15 cellular contexts compared by ENCODE assay signal in the genomic region with DNA sequence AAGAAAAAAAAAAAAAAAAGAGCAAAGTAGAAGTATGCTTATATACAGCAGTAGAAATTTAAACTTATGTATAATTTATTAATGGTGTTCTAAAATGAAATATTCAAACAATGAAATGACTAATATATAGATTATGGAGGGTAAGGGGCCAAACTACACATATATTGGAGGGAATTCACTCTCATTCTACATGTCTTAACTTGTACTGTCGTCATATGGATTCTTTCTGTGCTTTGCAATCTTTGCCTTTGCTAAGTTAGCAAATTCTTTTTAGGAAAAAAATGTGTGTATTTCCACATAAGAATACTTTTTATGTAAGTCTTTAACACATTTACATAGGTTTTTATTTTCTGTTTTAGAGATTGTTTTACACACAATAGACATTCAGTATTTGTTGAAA.
DNase-seq lines count a peak whose midpoint lies in the region; ATAC-seq and TF ChIP-seq lines count a peak whose summit lies in the region.
"Had no signal": no experiment of that assay in that cellular context is flagged by ENCODE, and none has a peak within 500 bp of the region (broad histone marks: within the 10 kb centered on the region; RNA-seq: fewer than 3 reads in every experiment).

No MANE protein-coding gene starts in this region.

- H3K4me3 ChIP-seq in AG10803 (ENCODE audit: low read length) (no peak overlapping the region), SK-N-MC (peak overlapping the region; percentile 13; the same call in 1 of the 2 replicates), epithelial cell of esophagus (ENCODE audit: low read length) (no peak overlapping the region), smooth muscle cell (no peak overlapping the region), A673 (ENCODE audit: low read depth, low read length, poor library complexity, severe bottlenecking) (no peak overlapping the region), right atrium auricular region (no peak overlapping the region)
- H3K4me3 ChIP-seq: Peyer's patch had no signal

- H3K9me3 ChIP-seq in SK-N-MC (ENCODE audit: low read depth, low read length) (no peaks in the 10 kb centered on the region), smooth muscle cell (replicated peaks; ENCODE audit: low read depth) (no peaks in the 10 kb centered on the region), A673 (ENCODE audit: low read depth, low read length, poor library complexity, severe bottlenecking) (no peaks in the 10 kb centered on the region), right atrium auricular region (no peaks in the 10 kb centered on the region)
- H3K9me3 ChIP-seq: Peyer's patch had no signal

- no peaks in the 10 kb centered on the region for H3K79me2 ChIP-seq in smooth muscle cell (ENCODE audit: low read depth)

- H3K27ac ChIP-seq in SK-N-MC (peak overlapping the region; percentile 9; the same call in 1 of the 2 replicates), smooth muscle cell (ENCODE audit: low read depth) (peak overlapping the region; percentile 87), A673 (ENCODE audit: low read depth, low read length, poor library complexity, severe bottlenecking) (no peak overlapping the region), right atrium auricular region (no peak overlapping the region)
- H3K27ac ChIP-seq: Peyer's patch had no signal

- WGBS in smooth muscle cell (ENCODE audit: low lambda C conversion rate): 30% methylated on average over 1 of the region's 1 CpG

- H2AFZ ChIP-seq in smooth muscle cell (ENCODE audit: low read depth): peak overlapping the region; percentile 86

- peak overlapping the region; percentile 50 for H3K4me2 ChIP-seq in smooth muscle cell

- H3K36me3 ChIP-seq in SK-N-MC (ENCODE audit: insufficient read depth, low read length) (no peaks in the 10 kb centered on the region), smooth muscle cell (ENCODE audit: low read depth) (no peaks in the 10 kb centered on the region), A673 (ENCODE audit: insufficient read depth, low read length, poor library complexity, severe bottlenecking) (no peaks in the 10 kb centered on the region), right atrium auricular region (no peaks in the 10 kb centered on the region)
- H3K36me3 ChIP-seq: Peyer's patch had no signal

- no peaks in the 10 kb centered on the region for H4K20me1 ChIP-seq in smooth muscle cell (ENCODE audit: low read depth)

- DNase-seq in AG10803 (ENCODE audit: low read depth) (peak; percentile 5), SK-N-MC (ENCODE audit: low read depth, low spot score) (no peak), epithelial cell of esophagus (ENCODE audit: low read depth) (peak; percentile 81), smooth muscle cell (lab: John Stamatoyannopoulos, UW; ENCODE audit: unreplicated experiment) (no peak), A673 (ENCODE audit: low spot score) (no peak), right atrium auricular region (ENCODE audit: low spot score) (no peak), NOMO-1 treated with DMSO at 0.1 percent for 48 hours (lab: John Stamatoyannopoulos, UW; ENCODE audit: unreplicated experiment) (no peak)
- DNase-seq: CD4-positive, alpha-beta T cell; DMS79; KG1; NCI-H1092 treated with DMSO at 0.1 percent for 48 hours; NCI-H1694; Peyer's patch; SHP77 treated with DMSO at 0.1 percent for 48 hours had no signal

- intact Hi-C loops in A673 (cut with micrococcal nuclease; ENCODE audit: unreplicated experiment): no loop called here

- CTCF ChIA-PET in A673 (lab: Charles Lee): interaction anchor here (0.8 kb wide), 1 partner anchor 28 kb away, joined by 3 read pairs; no protein-coding TSS in a partner anchor

- no peak for ATAC-seq in HG02798 (IDR thresholded peaks at IDR 0.05; ENCODE audit: poor library complexity, unreplicated experiment)

- POLR2A ChIA-PET in A673 (lab: Charles Lee; ENCODE audit: low non-redundant PET): no interaction called here

- no peak for TF ChIP-seq CTCF in AG10803 (conservative IDR thresholded peaks at IDR 0.05; ENCODE audit: low read length)
- no peak for TF ChIP-seq CTCF in epithelial cell of esophagus (IDR thresholded peaks at IDR 0.05; ENCODE audit: insufficient read depth, low read depth, low read length, missing control alignments)
- no peak for TF ChIP-seq CTCF in smooth muscle cell (IDR thresholded peaks at IDR 0.05; ENCODE audit: borderline replicate concordance, insufficient read depth, poor library complexity, severe bottlenecking)
- no peak for TF ChIP-seq CTCF in A673 (conservative IDR thresholded peaks at IDR 0.05; ENCODE audit: low read depth, low read length)
- TF ChIP-seq CTCF in right atrium auricular region (IDR thresholded peaks at IDR 0.05): no peak

- H3F3A ChIP-seq in smooth muscle cell (ENCODE audit: low read depth): peaks cover 4% of the 10 kb centered on the region

- H3K4me1 ChIP-seq in smooth muscle cell (ENCODE audit: low read depth): peaks cover 4% of the 10 kb centered on the region
- H3K4me1 ChIP-seq in A673 (ENCODE audit: insufficient read depth, low read length, poor library complexity, severe bottlenecking): no peaks in the 10 kb centered on the region
- no peaks in the 10 kb centered on the region for H3K4me1 ChIP-seq in right atrium auricular region
- H3K4me1 ChIP-seq: Peyer's patch had no signal

- no TSS peak for BruUV-seq in A673 (replicated peaks; lab: Mats Ljungman, UMichigan)

- H3K9ac ChIP-seq in SK-N-MC (ENCODE audit: insufficient read length): no peak overlapping the region
- peak overlapping the region; percentile 55 for H3K9ac ChIP-seq in smooth muscle cell (ENCODE audit: low read depth)

- H3K27me3 ChIP-seq in smooth muscle cell (ENCODE audit: low read depth) (no peaks in the 10 kb centered on the region), A673 (replicated peaks; ENCODE audit: insufficient read depth, low read depth, low read length, poor library complexity) (no peaks in the 10 kb centered on the region), right atrium auricular region (no peaks in the 10 kb centered on the region)
- H3K27me3 ChIP-seq: Peyer's patch had no signal

Comparison
In these comparisons a context has a peak if more than half of its experiments do, and no peak if none do; other contexts are left out.
1. DNase-seq: peak in AG10803 (single experiment) and epithelial cell of esophagus (single experiment); none in SK-N-MC (single experiment), smooth muscle cell (single experiment), A673 (single experiment), right atrium auricular region (single experiment) and NOMO-1 treated with DMSO at 0.1 percent for 48 hours (single experiment).
2. H3K27ac ChIP-seq: peak in SK-N-MC (single experiment) and smooth muscle cell (single experiment); none in A673 (single experiment) and right atrium auricular region (0 of 2).